ENCODE assay signal across 8 cellular contexts in genomic region chr1:150235852-150236613, GRCh38. TPM values are rescaled to one million over a fixed set of nuclear protein-coding genes. Genes with fewer than 3 reads are reported as not detected.
DNase-seq lines count a peak whose midpoint lies in the region; ATAC-seq, FAIRE-seq and TF ChIP-seq lines count a peak whose summit lies in the region.

ANP32E (minus strand) TSS chr1:150236112; CDS start chr1:150235786, 326 bp downstream.

- FAIRE-seq in GM12892 (lab: Jason Lieb, UNC) = peak; percentile 97

- peak in 2 of 5 experiments; percentile 44 to 53 for TF ChIP-seq CTCF in transverse colon (IDR thresholded peaks at IDR 0.05)

- H3K4ac ChIP-seq in trophoblast cell (ENCODE audit: low read depth, low read length) = peak within 1 kb of the TSS; percentile 85

- H3K4me3 ChIP-seq in trophoblast cell (ENCODE audit: low read depth, low read length) (peak within 1 kb of the TSS; percentile 82), transverse colon (peak within 1 kb of the TSS; percentile 87 to 99 (median 92))

- in situ Hi-C loops in transverse colon (cut with MboI; ENCODE audit: low pct_ligation_motif_present in 1 of 4, low pct_unique_long_range_greater_than_20kb in 1 of 4, low sequenced_read_pairs in 3 of 4) = no loop called here

- no peaks in the 10 kb centered on the region for H3K36me3 Mint-ChIP-seq in T-cell

- no peak within 1 kb of the TSS for H2BK12ac ChIP-seq in trophoblast cell (ENCODE audit: low read length)

- H3K23ac ChIP-seq in trophoblast cell (ENCODE audit: low read length) = no peak within 1 kb of the TSS

- peak within 1 kb of the TSS; percentile 57 for H2BK120ac ChIP-seq in trophoblast cell (ENCODE audit: insufficient read depth, low read length, poor library complexity)

- no peak for TF ChIP-seq EP300 in transverse colon (IDR thresholded peaks at IDR 0.05; ENCODE audit: low read depth)

- H3K79me2 ChIP-seq in trophoblast cell (ENCODE audit: control insufficient read depth, insufficient read depth, low read length, poor library complexity) = peaks cover 15% of the 10 kb centered on the region

- H3K27ac Mint-ChIP-seq in T-cell = peak within 1 kb of the TSS; percentile 96 to 98

- no peaks in the 10 kb centered on the region for H3K9me3 Mint-ChIP-seq in T-cell

- H3K27me3 ChIP-seq in trophoblast cell (ENCODE audit: insufficient read depth, low read length) (no peaks in the 10 kb centered on the region), transverse colon (no peaks in the 10 kb centered on the region)

- H3K27ac ChIP-seq in adipose tissue (ENCODE audit: low read depth, low read length) = peak within 1 kb of the TSS; percentile 88
- peak within 1 kb of the TSS; percentile 72 for H3K27ac ChIP-seq in trophoblast cell (ENCODE audit: low read depth, low read length)
- peak within 1 kb of the TSS; percentile 94 to 99 (median 98) for H3K27ac ChIP-seq in transverse colon

- H3K27me3 Mint-ChIP-seq in T-cell = no peaks in the 10 kb centered on the region

- no peaks in the 10 kb centered on the region for H3K4me1 ChIP-seq in trophoblast cell (ENCODE audit: control insufficient read depth in 1 of 2, insufficient read depth in 2 of 2, low read length in 2 of 2)
- H3K4me1 ChIP-seq in transverse colon = peaks cover 0 to 15% (median 4%) of the 10 kb centered on the region in 4 donors

- peak; percentile 99 for TF ChIP-seq POLR2A in GM12892 (IDR thresholded peaks at IDR 0.05; ENCODE audit: low read depth, low read length)
- peak; percentile 91 for TF ChIP-seq POLR2A in transverse colon (IDR thresholded peaks at IDR 0.05)

- peak within 1 kb of the TSS; percentile 94 for H3K9ac ChIP-seq in trophoblast cell (ENCODE audit: low read length)

- DNase-seq in GM12892 (ENCODE audit: insufficient read length) = peak; percentile 81
- DNase-seq in NCI-H1436 treated with DMSO at 0.1 percent for 48 hours (lab: John Stamatoyannopoulos, UW) = peak; percentile 99
- DNase-seq in T-cell = peak; percentile 80 to 98 (median 94)
- peak; percentile 97 for DNase-seq in cardiac septum (ENCODE audit: low spot score)
- peak; percentile 96 to 97 for DNase-seq in trophoblast cell
- DNase-seq in transverse colon = peak; percentile 96

- peak within 1 kb of the TSS; percentile 94 for H2BK5ac ChIP-seq in trophoblast cell (ENCODE audit: low read depth, low read length, poor library complexity)

- peak; percentile 78 for ATAC-seq in HG02852 (IDR thresholded peaks at IDR 0.05; ENCODE audit: unreplicated experiment)
- ATAC-seq in T-cell (replicated peaks in 1 of 4) = peak; percentile 88 to 93 (median 92)

- H3K14ac ChIP-seq in trophoblast cell (ENCODE audit: low read length) = peak within 1 kb of the TSS; percentile 93

- H2AK5ac ChIP-seq in trophoblast cell (ENCODE audit: low read length) = peak within 1 kb of the TSS; percentile 69

- peaks cover 17% of the 10 kb centered on the region for H3K79me1 ChIP-seq in trophoblast cell (ENCODE audit: low read length)

- H3K4me1 Mint-ChIP-seq in T-cell = peaks cover 16 to 20% (median 19%) of the 10 kb centered on the region in 3 donors

- peak within 1 kb of the TSS; percentile 75 for H3K4me2 ChIP-seq in trophoblast cell (ENCODE audit: low read length)

- CTCF ChIA-PET in T-cell (lab: Charles Lee) = interaction anchor here in 1 of 2 donors (0.6 kb wide), 1 partner anchor 87 kb away, joined by 3 read pairs; no protein-coding TSS in a partner anchor

- peak within 1 kb of the TSS; percentile 41 for H2AFZ ChIP-seq in trophoblast cell (ENCODE audit: insufficient read depth, low read length, poor library complexity)

- WGBS in adipose tissue, 3 donors = 0 to 1% (median 0%) methylated on average over 33 of the region's 33 CpGs
- WGBS in trophoblast cell (ENCODE audit: extremely low coverage, insufficient coverage, insufficient read length) = no CpG with 5 or more reads among the region's 33 CpGs
- 0% methylated on average over 12 to 33 of the region's 33 CpGs for WGBS in transverse colon (ENCODE audit: low coverage in 1 of 2), 2 donors

- H3K9me3 ChIP-seq in trophoblast cell (ENCODE audit: insufficient read depth, low read depth, low read length) = no peaks in the 10 kb centered on the region
- no peaks in the 10 kb centered on the region for H3K9me3 ChIP-seq in transverse colon

- peak within 1 kb of the TSS; percentile 67 for H4K91ac ChIP-seq in trophoblast cell (ENCODE audit: low read depth, low read length)

- peak within 1 kb of the TSS; percentile 93 for H4K12ac ChIP-seq in trophoblast cell (ENCODE audit: low read depth, low read length)

- peak within 1 kb of the TSS; percentile 90 for H4K8ac ChIP-seq in trophoblast cell (ENCODE audit: low read depth, low read length)

- POLR2A ChIA-PET in T-cell (lab: Charles Lee) = interaction anchor here in 1 of 2 donors (0.6 to 1.0 kb wide), 2 partner anchors 168 to 527 kb away, joined by 3 read pairs; partner anchors contain the start of gene VPS45

- peak within 1 kb of the TSS; percentile 58 for H3K18ac ChIP-seq in trophoblast cell (ENCODE audit: low read length)

- no peak within 1 kb of the TSS for H3K4me3 Mint-ChIP-seq in T-cell

- H3K36me3 ChIP-seq in trophoblast cell (ENCODE audit: control insufficient read depth in 1 of 2, insufficient read depth in 2 of 2, low read length in 2 of 2) (peaks cover 3% of the 10 kb centered on the region in 2 experiments), transverse colon (no peaks in the 10 kb centered on the region)

- intact Hi-C loops in cardiac septum (cut with DNase I) (loop anchor here (1.0 kb wide), 1 partner anchor 33 kb away; the partner anchor contains the start of gene APH1A), transverse colon (cut with DNase I; ENCODE audit: low total_unique reads) (no loop called here)

RNA-seq across cellular contexts. Expression of gene ANP32E, which starts in this region (rescaled TPM):
- polyA plus RNA-seq in GM12892 (2012; ENCODE audit: missing spikeins) = 95.8 TPM
- total RNA-seq in T-cell = 10 to 100 TPM; 40.2 to 46.3 (median 44.9) TPM
- polyA plus RNA-seq in adipose tissue = 10 to 100 TPM in 2 of 3 donors, 1 to 10 TPM in 1; 6.0 to 33.2 (median 12.9) TPM
- total RNA-seq in cardiac septum = 55.3 TPM
- polyA plus RNA-seq in trophoblast cell (2013) = 51.7 and 51.9 TPM in 2 replicates
- 10 to 100 TPM in 2 of 4 donors, 1 to 10 TPM in 2; 6.6 to 20.8 (median 10.8) TPM for total RNA-seq in transverse colon

Comparison
In these comparisons a context has a peak if more than half of its experiments do, and no peak if none do; other contexts are left out.
1. Peak in every context shown above with its lines: DNase-seq, ATAC-seq, H3K4me3 ChIP-seq and H3K27ac ChIP-seq.